8 cellular contexts compared by ENCODE assay signal in the genomic region with DNA sequence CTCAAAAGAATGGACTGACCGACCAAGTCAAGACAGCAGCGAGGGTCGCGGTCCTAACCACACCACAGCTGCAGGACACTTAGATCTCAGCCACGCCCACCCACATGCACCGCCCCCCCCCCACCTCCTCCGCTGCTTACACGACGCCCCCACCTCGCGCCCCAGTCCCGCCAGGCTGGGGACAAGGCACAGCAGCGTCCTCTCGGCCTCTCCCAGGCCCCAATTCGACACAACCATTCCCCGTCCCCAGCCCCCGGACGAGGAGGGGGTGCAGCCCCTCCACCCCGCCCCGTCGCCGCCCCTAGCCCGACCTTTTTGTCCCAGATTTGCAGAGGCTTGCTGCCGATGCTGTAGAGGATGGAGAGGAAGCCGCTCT. TPM values are rescaled to one million over a fixed set of nuclear protein-coding genes. Genes with fewer than 3 reads are reported as not detected.
DNase-seq lines count a peak whose midpoint lies in the region; TF ChIP-seq lines count a peak whose summit lies in the region.

No MANE protein-coding gene starts in this region.

- H3K4me1 ChIP-seq in GM23248 (ENCODE audit: insufficient read depth) (peaks cover 43% of the 10 kb centered on the region), colonic mucosa (peaks cover 27% of the 10 kb centered on the region), vagina (peaks cover 48% of the 10 kb centered on the region)

- H3K36me3 ChIP-seq in GM23248 (ENCODE audit: low read depth): no peaks in the 10 kb centered on the region
- H3K36me3 ChIP-seq in colonic mucosa: no peaks in the 10 kb centered on the region
- no peaks in the 10 kb centered on the region for H3K36me3 ChIP-seq in vagina

- no peaks in the 10 kb centered on the region for H3K9me2 ChIP-seq in GM23248 (ENCODE audit: insufficient read depth)

- in situ Hi-C loops in GM23248 (cut with MboI): no loop called here

- H3K9ac ChIP-seq in GM23248 (peak overlapping the region; percentile 95), colonic mucosa (ENCODE audit: low read depth in 2 of 2, low read length in 2 of 2) (peak overlapping the region; percentile 82 to 93)

- WGBS in GM23248 (ENCODE audit: low coverage in 1 of 2, low lambda C conversion rate in 2 of 2, missing lambda C conversion rate in 2 of 2), 2 experiments: 0 to 1% methylated on average over 8 to 22 of the region's 25 CpGs

- H4K20me1 ChIP-seq in GM23248 (ENCODE audit: insufficient read depth): peaks cover 5% of the 10 kb centered on the region; the same call in 1 of the 2 replicates

- TF ChIP-seq CTCF in colonic mucosa (IDR thresholded peaks at IDR 0.05): no peak
- no peak for TF ChIP-seq CTCF in vagina (IDR thresholded peaks at IDR 0.05)

- intact Hi-C loops in colonic mucosa (cut with DNase I): no loop called here
- intact Hi-C loops in vagina (cut with DNase I): loop anchor here (10.0 kb wide), 1 partner anchor 394 kb away; a partner anchor contains a TSS

- no peak for TF ChIP-seq POLR2A in vagina (IDR thresholded peaks at IDR 0.05)

- peak overlapping the region; percentile 95 for H3K27ac ChIP-seq in GM23248
- peak overlapping the region; percentile 65 for H3K27ac ChIP-seq in colonic mucosa
- H3K27ac ChIP-seq in vagina: peak overlapping the region; percentile 74

- peaks cover 33% of the 10 kb centered on the region for H3F3A ChIP-seq in GM23248 (ENCODE audit: insufficient read depth)

- DNase-seq in EH (ENCODE audit: low read depth) (peak; percentile 4), GM23248 (peak; percentile 39), OCI-M1 (lab: John Stamatoyannopoulos, UW) (peak; percentile 19), colonic mucosa (no peak), mesenteric fat pad (ENCODE audit: low spot score) (peak; percentile 87), vagina (ENCODE audit: extremely low spot score in 2 of 2) (no peak), H4 (ENCODE audit: low spot score) (no peak)
- no peak for DNase-seq in activated CD4-positive, CD25-positive, alpha-beta regulatory T cell (lab: John Stamatoyannopoulos, UW)

- peak overlapping the region; percentile 96 for H3K4me2 ChIP-seq in GM23248 (ENCODE audit: unreplicated experiment)

- peak overlapping the region; percentile 93 for H3K4me3 ChIP-seq in GM23248
- peak overlapping the region; percentile 53 for H3K4me3 ChIP-seq in colonic mucosa
- H3K4me3 ChIP-seq in vagina: peak overlapping the region; percentile 68 to 96

- H2AFZ ChIP-seq in GM23248: peak overlapping the region; percentile 89

- H3K9me3 ChIP-seq in GM23248 (ENCODE audit: low read depth): no peaks in the 10 kb centered on the region
- no peaks in the 10 kb centered on the region for H3K9me3 ChIP-seq in colonic mucosa
- no peaks in the 10 kb centered on the region for H3K9me3 ChIP-seq in vagina

- peaks cover 49% of the 10 kb centered on the region for H3K79me2 ChIP-seq in GM23248 (ENCODE audit: insufficient read depth)

- no peaks in the 10 kb centered on the region for H3K27me3 ChIP-seq in GM23248 (replicated peaks; ENCODE audit: insufficient read depth)
- no peaks in the 10 kb centered on the region for H3K27me3 ChIP-seq in colonic mucosa
- no peaks in the 10 kb centered on the region for H3K27me3 ChIP-seq in vagina

RNA-seq across cellular contexts. Expression of a gene that starts 0.5 kb away (rescaled TPM):
- total RNA-seq in GM23248 (2014; rRNA removed; shearing (Covaris generic)): 33.4 and 77.2 TPM in 2 replicates
- 49.5 and 50.7 TPM in 2 replicates for polyA plus RNA-seq in GM23248 (2016; fragmentation: Nextera tagmentation; extraction: Ambion mirVana)
- total RNA-seq in colonic mucosa (10 to 100 TPM; 26.7 to 32.1 TPM), mesenteric fat pad (28.5 TPM), vagina (72.7 TPM)
- 89.4 and 100 TPM in 2 replicates for total RNA-seq in H4 (2014; rRNA removed; shearing (Covaris generic))

Comparison
In these comparisons a context has a peak if more than half of its experiments do, and no peak if none do; other contexts are left out.
1. DNase-seq: peak in EH (single experiment), GM23248 (single experiment), OCI-M1 (single experiment) and mesenteric fat pad (single experiment); none in colonic mucosa (single experiment), vagina (0 of 2), activated CD4-positive, CD25-positive, alpha-beta regulatory T cell (0 of 4) and H4 (single experiment).
2. Peak in every context shown above with its lines, with median percentiles within 50 percentile points of each other: H3K27ac ChIP-seq and H3K4me3 ChIP-seq.